ENCODE assay signal across 29 cellular contexts in the genomic region with DNA sequence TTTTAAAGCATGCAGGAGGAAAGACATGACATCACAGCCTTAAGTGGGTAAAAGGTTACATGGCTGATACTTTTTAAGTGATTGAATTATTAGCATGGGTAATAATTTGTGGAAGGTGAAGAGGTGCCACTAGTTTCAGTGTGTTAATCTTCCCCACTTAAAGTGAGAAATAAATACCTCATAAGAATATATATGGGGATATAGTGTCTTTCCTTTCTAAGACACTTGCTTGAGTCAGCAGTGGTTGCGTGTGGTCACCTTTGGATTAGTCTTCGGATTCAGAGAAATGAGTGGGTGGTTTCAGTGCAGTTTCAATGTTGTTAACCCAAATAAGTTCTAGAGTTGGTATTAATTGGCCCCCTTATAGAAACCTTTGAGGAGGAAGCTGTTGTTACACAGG.
DNase-seq lines count a peak whose midpoint lies in the region; ATAC-seq, FAIRE-seq and TF ChIP-seq lines count a peak whose summit lies in the region.
"Had no signal": no experiment of that assay in that cellular context is flagged by ENCODE, and none has a peak within 500 bp of the region (broad histone marks: within the 10 kb centered on the region; RNA-seq: fewer than 3 reads in every experiment).

No MANE protein-coding gene starts in this region.

- H3K4me1 Mint-ChIP-seq in activated CD8-positive, alpha-beta T cell treated with anti-CD3 and anti-CD28 coated beads, Interleukin-2, amount 10 ng/mL, durations not matched to agents 7 days and 5 days (ENCODE audit: low read depth): no peaks in the 10 kb centered on the region
- H3K4me1 Mint-ChIP-seq: activated B cell treated with CpG ODN at 0.5 μM for 24 hours; activated naive CD4-positive, alpha-beta T cell treated with anti-CD3 and anti-CD28 coated beads, Interleukin-2, amount 50 U/mL, for 24 hours had no signal

- in situ Hi-C loops in GM23248 (cut with MboI): no loop called here

- no peak overlapping the region for H3K4me3 ChIP-seq in GM23248
- no peak overlapping the region for H3K4me3 ChIP-seq in epithelial cell of esophagus (ENCODE audit: low read length)
- no peak overlapping the region for H3K4me3 ChIP-seq in pancreas
- H3K4me3 ChIP-seq: dorsolateral prefrontal cortex, skin epidermis, upper lobe of right lung had no signal

- POLR2A ChIA-PET in activated CD8-positive, alpha-beta T cell treated with anti-CD3 and anti-CD28 coated beads, Interleukin-2, amount 10 ng/mL, durations not matched to agents 7 days and 5 days (lab: Charles Lee): no interaction called here

- no peaks in the 10 kb centered on the region for H3K9me2 ChIP-seq in GM23248 (ENCODE audit: insufficient read depth)

- H3K4me3 Mint-ChIP-seq in activated CD8-positive, alpha-beta T cell treated with anti-CD3 and anti-CD28 coated beads, Interleukin-2, amount 10 ng/mL, durations not matched to agents 7 days and 5 days: no peak overlapping the region
- H3K4me3 Mint-ChIP-seq: activated B cell treated with CpG ODN at 0.5 μM for 24 hours; activated naive CD4-positive, alpha-beta T cell treated with anti-CD3 and anti-CD28 coated beads, Interleukin-2, amount 50 U/mL, for 24 hours; CD8-positive, alpha-beta T cell had no signal

- WGBS in GM23248 (ENCODE audit: low coverage in 1 of 2, low lambda C conversion rate in 2 of 2, missing lambda C conversion rate in 2 of 2), 2 experiments: 95 to 97% methylated on average over 2 of the region's 2 CpGs
- 88 to 92% methylated on average over 2 of the region's 2 CpGs for WGBS in pancreas, 2 donors

- H3K27me3 ChIP-seq in GM23248 (replicated peaks; ENCODE audit: insufficient read depth) (no peaks in the 10 kb centered on the region), pancreas (no peaks in the 10 kb centered on the region)
- H3K27me3 ChIP-seq: upper lobe of right lung had no signal

- no peaks in the 10 kb centered on the region for H4K20me1 ChIP-seq in GM23248 (ENCODE audit: insufficient read depth)

- H3K27ac Mint-ChIP-seq in activated CD8-positive, alpha-beta T cell treated with anti-CD3 and anti-CD28 coated beads, Interleukin-2, amount 10 ng/mL, durations not matched to agents 7 days and 5 days: no peak overlapping the region
- H3K27ac Mint-ChIP-seq: activated B cell treated with CpG ODN at 0.5 μM for 24 hours; activated naive CD4-positive, alpha-beta T cell treated with anti-CD3 and anti-CD28 coated beads, Interleukin-2, amount 50 U/mL, for 24 hours; CD8-positive, alpha-beta T cell had no signal

- TF ChIP-seq CTCF in epithelial cell of esophagus (IDR thresholded peaks at IDR 0.05; ENCODE audit: insufficient read depth, low read depth, low read length, missing control alignments) (no peak), pancreas (IDR thresholded peaks at IDR 0.05) (no peak)

- CTCF ChIA-PET in activated CD8-positive, alpha-beta T cell treated with anti-CD3 and anti-CD28 coated beads, Interleukin-2, amount 10 ng/mL, durations not matched to agents 7 days and 5 days (lab: Charles Lee): no interaction called here

- H3K79me2 ChIP-seq in GM23248 (ENCODE audit: insufficient read depth): peaks cover 53% of the 10 kb centered on the region

- no peaks in the 10 kb centered on the region for H3K9me3 ChIP-seq in GM23248 (ENCODE audit: low read depth)
- no peaks in the 10 kb centered on the region for H3K9me3 ChIP-seq in pancreas
- H3K9me3 ChIP-seq: upper lobe of right lung had no signal

- ATAC-seq in GM21381 (IDR thresholded peaks at IDR 0.05; ENCODE audit: unreplicated experiment) (no peak), pancreas (no peak)
- ATAC-seq in activated CD8-positive, alpha-beta T cell treated with anti-CD3 and anti-CD28 coated beads, Interleukin-2, amount 10 ng/mL, durations not matched to agents 7 days and 5 days: no peak
- ATAC-seq: CD8-positive, alpha-beta T cell; upper lobe of right lung had no signal

- H3K4me2 ChIP-seq in GM23248 (ENCODE audit: unreplicated experiment): no peak overlapping the region

- no peaks in the 10 kb centered on the region; the same call in none of the 2 replicates for H3K4me1 ChIP-seq in GM23248 (ENCODE audit: insufficient read depth)
- peaks cover 0 to 4% (median 0%) of the 10 kb centered on the region in 3 donors for H3K4me1 ChIP-seq in pancreas

- H2AFZ ChIP-seq in GM23248: no peak overlapping the region

- H3K27me3 Mint-ChIP-seq in activated CD8-positive, alpha-beta T cell treated with anti-CD3 and anti-CD28 coated beads, Interleukin-2, amount 10 ng/mL, durations not matched to agents 7 days and 5 days (ENCODE audit: low read depth): no peaks in the 10 kb centered on the region
- H3K27me3 Mint-ChIP-seq: activated B cell treated with CpG ODN at 0.5 μM for 24 hours; activated naive CD4-positive, alpha-beta T cell treated with anti-CD3 and anti-CD28 coated beads, Interleukin-2, amount 50 U/mL, for 24 hours had no signal

- no peaks in the 10 kb centered on the region for H3F3A ChIP-seq in GM23248 (ENCODE audit: insufficient read depth)

- H3K9ac ChIP-seq in GM23248: no peak overlapping the region

- no peak for FAIRE-seq in pancreas (lab: Jason Lieb, UNC)
- FAIRE-seq: G401.6, GM18507 had no signal

- no peaks in the 10 kb centered on the region for H3K9me3 Mint-ChIP-seq in activated CD8-positive, alpha-beta T cell treated with anti-CD3 and anti-CD28 coated beads, Interleukin-2, amount 10 ng/mL, durations not matched to agents 7 days and 5 days (ENCODE audit: insufficient read depth)
- H3K9me3 Mint-ChIP-seq: activated B cell treated with CpG ODN at 0.5 μM for 24 hours; activated naive CD4-positive, alpha-beta T cell treated with anti-CD3 and anti-CD28 coated beads, Interleukin-2, amount 50 U/mL, for 24 hours had no signal

- H3K36me3 Mint-ChIP-seq in activated CD8-positive, alpha-beta T cell treated with anti-CD3 and anti-CD28 coated beads, Interleukin-2, amount 10 ng/mL, durations not matched to agents 7 days and 5 days (ENCODE audit: low read depth): no peaks in the 10 kb centered on the region
- H3K36me3 Mint-ChIP-seq: activated naive CD4-positive, alpha-beta T cell treated with anti-CD3 and anti-CD28 coated beads, Interleukin-2, amount 50 U/mL, for 24 hours; CD8-positive, alpha-beta T cell had no signal

- DNase-seq in Daoy (ENCODE audit: low read depth): peak; percentile 41
- peak; percentile 22 for DNase-seq in GM23248
- DNase-seq in MV-4-11 (lab: John Stamatoyannopoulos, UW): peak; percentile 1
- peak; percentile 24 for DNase-seq in epithelial cell of esophagus (ENCODE audit: low read depth)
- DNase-seq in DMS153 (lab: John Stamatoyannopoulos, UW): no peak
- DNase-seq in pancreas: no peak
- DNase-seq in activated CD8-positive, alpha-beta T cell treated with anti-CD3 and anti-CD28 coated beads, Interleukin-2, amount 10 ng/mL, durations not matched to agents 7 days and 5 days: no peak
- DNase-seq: activated B cell treated with CpG ODN at 0.5 μM for 24 hours; activated CD4-positive, alpha-beta T cell treated with anti-CD3 and anti-CD28 coated beads, Interleukin-2, amount 50 U/mL, for 4 hours; activated CD8-positive, alpha-beta memory T cell treated with anti-CD3 and anti-CD28 coated beads, Interleukin-2, amount 50 U/mL, for 4 hours; AML-193; aorta; CD8-positive, alpha-beta T cell; central memory CD4-positive, alpha-beta T cell; dorsolateral prefrontal cortex; glutamatergic neuron; Kasumi-1; kidney glomerular epithelial cell; NCI-H1048; NCI-H187 treated with DMSO at 0.1 percent for 48 hours; nucleus accumbens; SHP77; stimulated activated CD4-positive, alpha-beta T cell treated with anti-CD3 and anti-CD28 coated beads, Interleukin-1b, Interleukin-23, amount 100 ng/mL, for 48 hours; upper lobe of right lung had no signal

- no peak overlapping the region for H3K27ac ChIP-seq in GM23248
- H3K27ac ChIP-seq in pancreas: no peak overlapping the region
- H3K27ac ChIP-seq: dorsolateral prefrontal cortex, skin epidermis, upper lobe of right lung had no signal

- intact Hi-C loops in pancreas (cut with DNase I): no loop called here

- no peaks in the 10 kb centered on the region for H3K36me3 ChIP-seq in GM23248 (ENCODE audit: low read depth)
- no peaks in the 10 kb centered on the region for H3K36me3 ChIP-seq in pancreas
- H3K36me3 ChIP-seq: upper lobe of right lung had no signal

Comparison
In these comparisons a context has a peak if more than half of its experiments do, and no peak if none do; other contexts are left out.
1. DNase-seq: peak in Daoy (single experiment), GM23248 (single experiment), MV-4-11 (single experiment) and epithelial cell of esophagus (single experiment); none in DMS153 (single experiment), pancreas (0 of 6) and activated CD8-positive, alpha-beta T cell treated with anti-CD3 and anti-CD28 coated beads, Interleukin-2, amount 10 ng/mL, durations not matched to agents 7 days and 5 days (single experiment).